Comparison of ENCODE assay signal across 14 cellular contexts in the genomic region with DNA sequence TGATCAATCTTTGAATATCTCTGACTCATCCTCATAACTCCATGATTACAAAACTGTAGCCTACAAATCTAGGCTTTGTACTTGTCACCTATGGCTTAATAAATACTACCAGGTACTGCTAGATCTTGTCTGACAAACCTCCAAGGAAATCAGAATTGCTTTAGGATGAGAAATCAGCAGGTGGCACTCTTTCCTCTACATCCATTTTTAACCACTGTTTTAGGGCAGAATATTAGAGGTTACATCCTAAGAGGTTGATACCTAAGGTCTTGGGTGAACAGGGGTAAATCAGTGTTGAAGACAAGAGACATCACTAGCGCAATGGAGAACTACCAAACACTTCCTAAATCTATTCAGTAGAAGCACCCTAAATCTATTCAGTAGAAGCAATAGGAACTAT.
DNase-seq lines count a peak whose midpoint lies in the region; ATAC-seq, FAIRE-seq and TF ChIP-seq lines count a peak whose summit lies in the region.
"Had no signal": no experiment of that assay in that cellular context is flagged by ENCODE, and none has a peak within 500 bp of the region (broad histone marks: within the 10 kb centered on the region; RNA-seq: fewer than 3 reads in every experiment).

No MANE protein-coding gene starts in this region.

- H3K4me3 ChIP-seq in cardiac fibroblast (replicated peaks in 1 of 2; ENCODE audit: low read depth in 2 of 2, low read length in 2 of 2): no peak overlapping the region
- no peak overlapping the region for H3K4me3 ChIP-seq in right lobe of liver
- H3K4me3 ChIP-seq: GM23248, thoracic aorta had no signal

- TF ChIP-seq POLR2A in right lobe of liver (IDR thresholded peaks at IDR 0.05): no peak

- CTCF ChIA-PET in GM10248 (lab: Yijun Ruan, JAX): no interaction called here

- H3K36me3 ChIP-seq in right lobe of liver: no peaks in the 10 kb centered on the region
- H3K36me3 ChIP-seq: thoracic aorta had no signal

- 91% methylated on average over 1 of the region's 1 CpG for WGBS in right lobe of liver (ENCODE audit: insufficient coverage, low coverage, low lambda C conversion rate, missing lambda C conversion rate)

- DNase-seq in Daoy (ENCODE audit: low read depth): peak; percentile 4
- peak; percentile 34 for DNase-seq in M059J (ENCODE audit: low read depth)
- DNase-seq in cardiac fibroblast (ENCODE audit: low read depth in 2 of 2): peak; percentile 40 to 46
- DNase-seq in right lobe of liver: no peak
- DNase-seq in cerebellar nuclear complex (lab: John Stamatoyannopoulos, UW): no peak
- no peak for DNase-seq in GM10248 (ENCODE audit: extremely low spot score)
- no peak for DNase-seq in RCC 7860 (ENCODE audit: low spot score)
- DNase-seq: activated effector memory CD4-positive, alpha-beta T cell treated with Interleukin-2 at 50 U/mL for 16 hours; GM23248; naive thymus-derived CD4-positive, alpha-beta T cell; NCI-H146 had no signal

- no peaks in the 10 kb centered on the region for H3K27me3 ChIP-seq in right lobe of liver

- POLR2A ChIA-PET in GM10248 (lab: Yijun Ruan, JAX): no interaction called here

- no peaks in the 10 kb centered on the region for H3K9me3 ChIP-seq in right lobe of liver
- H3K9me3 ChIP-seq: thoracic aorta had no signal

- no peak overlapping the region for H3K27ac ChIP-seq in right lobe of liver
- H3K27ac ChIP-seq: GM23248, thoracic aorta had no signal

- no peaks in the 10 kb centered on the region for H3K4me1 ChIP-seq in right lobe of liver

- ATAC-seq in right lobe of liver: peak; percentile 53 to 69 (median 65)
- ATAC-seq: naive thymus-derived CD4-positive, alpha-beta T cell had no signal

- intact Hi-C loops in right lobe of liver (cut with DNase I): no loop called here

- TF ChIP-seq CTCF in cardiac fibroblast (IDR thresholded peaks at IDR 0.05; ENCODE audit: low read depth, low read length): peak; percentile 36
- TF ChIP-seq CTCF in right lobe of liver (IDR thresholded peaks at IDR 0.05): peak in 3 of 4 donors; percentile 28 to 48 (median 38)
- no peak for TF ChIP-seq CTCF in GM10248 (IDR thresholded peaks at IDR 0.05; ENCODE audit: control extremely low read depth, extremely low read depth, low read depth, missing control alignments)

- no peak for FAIRE-seq in RCC 7860 (lab: Jason Lieb, UNC)
- FAIRE-seq: HTR-8/SVneo, islet of Langerhans had no signal

Comparison
In these comparisons a context has a peak if more than half of its experiments do, and no peak if none do; other contexts are left out.
1. DNase-seq: peak in Daoy (single experiment), M059J (single experiment) and cardiac fibroblast (2 of 2); none in right lobe of liver (0 of 3), cerebellar nuclear complex (0 of 2), GM10248 (single experiment) and RCC 7860 (single experiment).